8 cellular contexts compared by ENCODE assay signal in genomic region chr4:122764808-122765189, GRCh38. TPM values are rescaled to one million over a fixed set of nuclear protein-coding genes. Genes with fewer than 3 reads are reported as not detected.
DNase-seq lines count a peak whose midpoint lies in the region; ATAC-seq and TF ChIP-seq lines count a peak whose summit lies in the region.

No MANE protein-coding gene starts in this region.

- ATAC-seq in GM21619 (IDR thresholded peaks at IDR 0.05; ENCODE audit: unreplicated experiment) (peak; percentile 90), IMR-90 (ENCODE audit: low read depth) (peak; percentile 57), body of pancreas (no peak)

- peak overlapping the region; percentile 87 for H3K4me2 ChIP-seq in IMR-90 (ENCODE audit: low read depth, low read length)

- WGBS in IMR-90 (ENCODE audit: extremely low coverage in 2 of 2, insufficient read length in 1 of 2), 2 experiments: no CpG with 5 or more reads among the region's 1 CpG
- 45 to 74% methylated on average over 1 of the region's 1 CpG for WGBS in body of pancreas, 2 donors
- 30 to 74% (median 50%) methylated on average over 1 of the region's 1 CpG for WGBS in spleen, 5 donors

- H3K36me3 ChIP-seq in GM06990 (ENCODE audit: control insufficient read depth, insufficient read depth, low read length) (no peaks in the 10 kb centered on the region), IMR-90 (ENCODE audit: control insufficient read depth, insufficient read depth, low read length) (no peaks in the 10 kb centered on the region), body of pancreas (replicated peaks in 1 of 2; ENCODE audit: insufficient read depth in 1 of 2, low read depth in 2 of 2) (no peaks in the 10 kb centered on the region), spleen (no peaks in the 10 kb centered on the region)

- peaks cover 0 to 3% of the 10 kb centered on the region in 2 experiments; a peak in 1 of 4 replicates for H3K79me1 ChIP-seq in IMR-90 (ENCODE audit: low read depth in 1 of 2, low read length in 2 of 2)

- H4K20me1 ChIP-seq in IMR-90 (ENCODE audit: insufficient read depth, low read length): no peaks in the 10 kb centered on the region

- no peak overlapping the region for H4K91ac ChIP-seq in IMR-90 (ENCODE audit: insufficient read depth, low read depth, low read length)

- peak overlapping the region; percentile 98 for H2BK5ac ChIP-seq in IMR-90 (ENCODE audit: low read depth, low read length, poor library complexity, severe bottlenecking)

- peak overlapping the region; percentile 0; the same call in 1 of the 2 replicates for H4K5ac ChIP-seq in IMR-90 (ENCODE audit: low read depth, low read length)

- dilution Hi-C loops in IMR-90 (cut with HindIII; ENCODE audit: low sequenced_read_pairs, unreplicated experiment): loop anchor here (25.0 kb wide), 1 partner anchor 148 kb away; the partner anchor contains the start of gene NUDT6

- H3K4me3 ChIP-seq in GM06990 (replicated peaks; ENCODE audit: low read depth, low read length) (no peak overlapping the region), IMR-90 (ENCODE audit: insufficient read depth, low read depth, low read length) (no peak overlapping the region), epithelial cell of proximal tubule (ENCODE audit: low read depth, low read length) (no peak overlapping the region), body of pancreas (no peak overlapping the region), spleen (no peak overlapping the region)

- peaks cover 4% of the 10 kb centered on the region; the same call in 1 of the 2 replicates for H3K4me1 ChIP-seq in IMR-90 (ENCODE audit: control insufficient read depth, insufficient read depth, low read length)
- H3K4me1 ChIP-seq in body of pancreas: no peaks in the 10 kb centered on the region
- peaks cover 0 to 20% (median 10%) of the 10 kb centered on the region in 6 donors for H3K4me1 ChIP-seq in spleen

- TF ChIP-seq CTCF in GM06990 (IDR thresholded peaks at IDR 0.05; ENCODE audit: insufficient read depth, low read length, poor library complexity, severe bottlenecking) (no peak), IMR-90 (conservative IDR thresholded peaks at IDR 0.05; ENCODE audit: low read depth, low read length) (no peak), epithelial cell of proximal tubule (conservative IDR thresholded peaks at IDR 0.05; ENCODE audit: low read depth, low read length) (no peak), body of pancreas (IDR thresholded peaks at IDR 0.05) (no peak), spleen (IDR thresholded peaks at IDR 0.05 in 8 of 11, conservative IDR thresholded peaks at IDR 0.05 in 3 of 11) (no peak)

- peak overlapping the region; percentile 64 for H3K56ac ChIP-seq in IMR-90 (ENCODE audit: extremely low read depth, insufficient read depth, low read length)

- H3K4ac ChIP-seq in IMR-90 (ENCODE audit: low read depth, low read length): peak overlapping the region; percentile 34; the same call in 1 of the 2 replicates

- H3K9me3 ChIP-seq in IMR-90 (ENCODE audit: control insufficient read depth, insufficient read depth, low read length) (no peaks in the 10 kb centered on the region), body of pancreas (no peaks in the 10 kb centered on the region), spleen (no peaks in the 10 kb centered on the region)

- peak overlapping the region in 1 of 2 experiments; percentile 70; a peak in 2 of 4 replicates for H4K8ac ChIP-seq in IMR-90 (ENCODE audit: low read depth in 2 of 2, low read length in 2 of 2)

- peak overlapping the region; percentile 5; the same call in 1 of the 2 replicates for H2BK20ac ChIP-seq in IMR-90 (ENCODE audit: low read depth, low read length)

- H3K27me3 ChIP-seq in GM06990 (replicated peaks; ENCODE audit: control insufficient read depth, insufficient read depth, low read length) (no peaks in the 10 kb centered on the region), IMR-90 (ENCODE audit: control insufficient read depth, insufficient read depth, low read length) (no peaks in the 10 kb centered on the region), body of pancreas (no peaks in the 10 kb centered on the region), spleen (replicated peaks in 1 of 7) (no peaks in the 10 kb centered on the region)

- BruUV-seq in IMR-90 (replicated peaks; lab: Mats Ljungman, UMichigan): no TSS peak

- peak overlapping the region; percentile 77; the same call in 1 of the 2 replicates for H3K9ac ChIP-seq in IMR-90 (ENCODE audit: low read depth, low read length)

- no peak overlapping the region for H3K14ac ChIP-seq in IMR-90 (replicated peaks; ENCODE audit: low read depth, low read length)

- H2AK9ac ChIP-seq in IMR-90 (replicated peaks; ENCODE audit: low read depth, low read length, poor library complexity): no peak overlapping the region

- H3K27ac ChIP-seq in IMR-90 (ENCODE audit: insufficient read depth, low read length) (peak overlapping the region; percentile 55; the same call in 1 of the 2 replicates), body of pancreas (no peak overlapping the region), spleen (no peak overlapping the region)

- peak overlapping the region; percentile 92 for H2BK120ac ChIP-seq in IMR-90 (ENCODE audit: low read depth, low read length)

- H3K18ac ChIP-seq in IMR-90 (ENCODE audit: low read depth, low read length): peak overlapping the region; percentile 45; the same call in 1 of the 2 replicates

- intact Hi-C loops in IMR-90 (cut with micrococcal nuclease): loop anchor here (2.0 kb wide), 2 partner anchors 14 to 64 kb away; no protein-coding TSS in a partner anchor
- intact Hi-C loops in body of pancreas (cut with DNase I): no loop called here
- intact Hi-C loops in spleen (cut with DNase I; ENCODE audit: low total_unique reads): no loop called here

- peaks cover 3% of the 10 kb centered on the region; the same call in 1 of the 2 replicates for H3K9me1 ChIP-seq in IMR-90 (ENCODE audit: insufficient read depth, low read length)

- POLR2A ChIA-PET in IMR-90 (lab: Charles Lee; ENCODE audit: unreplicated experiment): no interaction called here

- peak; percentile 28 for DNase-seq in GM06990 (ENCODE audit: extremely low read depth, insufficient read length)
- DNase-seq in IMR-90: peak; percentile 92
- peak; percentile 56 for DNase-seq in epithelial cell of proximal tubule (ENCODE audit: low read depth)
- DNase-seq in HK-2 (ENCODE audit: unreplicated experiment): no peak
- DNase-seq in stimulated activated CD8-positive, alpha-beta memory T cell treated with anti-CD3 and anti-CD28 coated beads, Interleukin-4, amount 100 ng/mL, for 48 hours: no peak
- DNase-seq in body of pancreas: no peak
- DNase-seq in spleen: no peak

- CTCF ChIA-PET in IMR-90 (lab: Yijun Ruan, JAX): interaction anchor here (1.0 kb wide), 1 partner anchor 149 kb away, joined by 4 read pairs; no protein-coding TSS in a partner anchor

- no peak overlapping the region for H2AFZ ChIP-seq in IMR-90 (replicated peaks; ENCODE audit: low read length, poor library complexity)

- peak; percentile 15; the same call in 1 of the 2 replicates for TF ChIP-seq RAD21 in IMR-90 (IDR thresholded peaks at IDR 0.05; ENCODE audit: low read length)

- no peak overlapping the region for H2AK5ac ChIP-seq in IMR-90 (ENCODE audit: low read depth, low read length)

- H2BK15ac ChIP-seq in IMR-90 (ENCODE audit: low read depth, low read length): no peak overlapping the region

- in situ Hi-C loops in IMR-90 (cut with MboI; ENCODE audit: low sequenced_read_pairs): no loop called here

- TF ChIP-seq POLR2A in IMR-90 (IDR thresholded peaks at IDR 0.05; ENCODE audit: low read depth, low read length) (peak; percentile 33; the same call in 1 of the 2 replicates), body of pancreas (IDR thresholded peaks at IDR 0.05) (no peak), spleen (IDR thresholded peaks at IDR 0.05) (no peak)

- peak overlapping the region; percentile 19; the same call in 1 of the 2 replicates for H3K23ac ChIP-seq in IMR-90 (ENCODE audit: low read depth, low read length)

TF ChIP-seq in IMR-90, 13 proteins besides CTCF, POLR2A, EP300 and RAD21:
- TF ChIP-seq FOS (IDR thresholded peaks at IDR 0.05; ENCODE audit: low read depth, low read length) (peak; percentile 87), MAZ (IDR thresholded peaks at IDR 0.05; ENCODE audit: borderline replicate concordance, low read depth, low read length) (no peak), CEBPB (IDR thresholded peaks at IDR 0.05; ENCODE audit: low read depth, low read length) (peak; percentile 99), SMC3 (IDR thresholded peaks at IDR 0.05; ENCODE audit: low read depth, low read length) (peak; percentile 19; the same call in 1 of the 2 replicates), RCOR1 (IDR thresholded peaks at IDR 0.05; ENCODE audit: insufficient replicate concordance, low read length) (peak; percentile 41), BHLHE40 (IDR thresholded peaks at IDR 0.05; ENCODE audit: low read depth, low read length) (no peak), RFX5 (IDR thresholded peaks at IDR 0.05; ENCODE audit: low read depth, low read length) (no peak), MAFK (IDR thresholded peaks at IDR 0.05; ENCODE audit: low read depth, low read length) (peak; percentile 28; the same call in 1 of the 2 replicates), CHD1 (IDR thresholded peaks at IDR 0.05; ENCODE audit: low read depth, low read length) (peak; percentile 84; the same call in 1 of the 2 replicates)

RNA-seq across cellular contexts. Expression of gene BBS12, which starts 32.3 kb away (rescaled TPM):
- total RNA-seq in IMR-90 (2012; rRNA removed) (5.0 and 5.9 TPM in 2 replicates), epithelial cell of proximal tubule (2.2 and 3.5 TPM in 2 replicates), body of pancreas (1 to 10 TPM in 1 of 2 donors, not detected in 1; 2.3 TPM), spleen (1 to 10 TPM; 2.1 to 4.4 (median 3.0) TPM)
- polyA plus RNA-seq in IMR-90 (2012; rRNA removed) (0.87 and 1.1 TPM in 2 replicates), spleen (1 to 10 TPM in 2 of 3 donors, under 1 TPM in 1; 0.91 to 1.4 (median 1.3) TPM)
- polyA plus RNA-seq in IMR-90 (2012; cell fraction: cytosol; rRNA removed): 0.27 and 0.43 TPM in 2 replicates
- 0.04 and 0.46 TPM in 2 replicates for polyA plus RNA-seq in IMR-90 (2012; cell fraction: nucleus; rRNA removed; ENCODE audit: low replicate concordance)

Comparison
In these comparisons a context has a peak if more than half of its experiments do, and no peak if none do; other contexts are left out.
1. DNase-seq: peak in GM06990 (single experiment), IMR-90 (single experiment) and epithelial cell of proximal tubule (single experiment); none in HK-2 (single experiment), stimulated activated CD8-positive, alpha-beta memory T cell treated with anti-CD3 and anti-CD28 coated beads, Interleukin-4, amount 100 ng/mL, for 48 hours (single experiment), body of pancreas (0 of 4) and spleen (single experiment).